ENCODE assay signal across 21 cellular contexts in genomic region chr1:202016717-202017384, GRCh38. TPM values are rescaled to one million over a fixed set of nuclear protein-coding genes. Genes with fewer than 3 reads are reported as not detected.
DNase-seq lines count a peak whose midpoint lies in the region; ATAC-seq and TF ChIP-seq lines count a peak whose summit lies in the region.
"Had no signal": no experiment of that assay in that cellular context is flagged by ENCODE, and none has a peak within 500 bp of the region (broad histone marks: within the 10 kb centered on the region; RNA-seq: fewer than 3 reads in every experiment).

No MANE protein-coding gene starts in this region.

- H2AFZ ChIP-seq in smooth muscle cell (ENCODE audit: low read depth) = no peak overlapping the region

- no peak for TF ChIP-seq POLR2A in Peyer's patch (IDR thresholded peaks at IDR 0.05)

- no peaks in the 10 kb centered on the region for H3F3A ChIP-seq in smooth muscle cell (ENCODE audit: low read depth)

- 93% methylated on average over 6 of the region's 6 CpGs for WGBS in smooth muscle cell (ENCODE audit: low lambda C conversion rate)

- peaks cover 14% of the 10 kb centered on the region for H3K4me1 ChIP-seq in HEK293 (ENCODE audit: control insufficient read depth, insufficient read depth, low read length)
- peaks cover 0 to 4% (median 0%) of the 10 kb centered on the region in 4 donors for H3K4me1 ChIP-seq in Peyer's patch
- peaks cover 8% of the 10 kb centered on the region for H3K4me1 ChIP-seq in lower lobe of right lung
- peaks cover 6% of the 10 kb centered on the region for H3K4me1 ChIP-seq in smooth muscle cell (ENCODE audit: low read depth)
- H3K4me1 ChIP-seq: spleen had no signal

- H3K36me3 ChIP-seq in HEK293 (ENCODE audit: control insufficient read depth in 2 of 2, insufficient read depth in 1 of 2, low read length in 2 of 2) = no peaks in the 10 kb centered on the region
- peaks cover 0 to 40% (median 0%) of the 10 kb centered on the region in 3 donors for H3K36me3 ChIP-seq in Peyer's patch
- peaks cover 27% of the 10 kb centered on the region for H3K36me3 ChIP-seq in lower lobe of right lung
- H3K36me3 ChIP-seq in smooth muscle cell (ENCODE audit: low read depth) = no peaks in the 10 kb centered on the region

- H3K9ac ChIP-seq in smooth muscle cell (ENCODE audit: low read depth) = no peak overlapping the region

- H4K20me1 ChIP-seq in smooth muscle cell (ENCODE audit: low read depth) = no peaks in the 10 kb centered on the region

- H3K9me3 ChIP-seq in HEK293 (ENCODE audit: control insufficient read depth, insufficient read depth, low read depth, low read length) (no peaks in the 10 kb centered on the region), Peyer's patch (no peaks in the 10 kb centered on the region), lower lobe of right lung (no peaks in the 10 kb centered on the region), smooth muscle cell (replicated peaks; ENCODE audit: low read depth) (no peaks in the 10 kb centered on the region)
- H3K9me3 ChIP-seq: spleen, tibial artery had no signal

- intact Hi-C loops in lower lobe of right lung (cut with DNase I) = no loop called here

- H3K79me2 ChIP-seq in smooth muscle cell (ENCODE audit: low read depth) = no peaks in the 10 kb centered on the region

- H3K4me3 ChIP-seq in HEK293 (ENCODE audit: low read depth, low read length) (no peak overlapping the region), Peyer's patch (peak overlapping the region in 2 of 4 donors; percentile 33 to 67), lower lobe of right lung (no peak overlapping the region), smooth muscle cell (peak overlapping the region; percentile 13)
- H3K4me3 ChIP-seq: cardiac muscle cell, spleen, tibial artery had no signal

- no peak for DNase-seq in Peyer's patch
- DNase-seq in lower lobe of right lung = no peak
- no peak for DNase-seq in smooth muscle cell (lab: John Stamatoyannopoulos, UW; ENCODE audit: unreplicated experiment)
- no peak for DNase-seq in mucosa of gallbladder (ENCODE audit: low spot score)
- DNase-seq: activated CD4-positive, CD25-positive, alpha-beta regulatory T cell treated with anti-CD3 and anti-CD28 coated beads, Interleukin-2, amount 50 U/mL, for 72 hours; activated CD8-positive, alpha-beta memory T cell treated with anti-CD3 and anti-CD28 coated beads for 24 hours; activated naive CD4-positive, alpha-beta T cell treated with anti-CD3 and anti-CD28 coated beads for 36 hours; activated T-cell treated with anti-CD3 and anti-CD28 coated beads, Interleukin-2, amount 50 U/mL, for 24 hours; amygdala; head of caudate nucleus; NCI-H2081 treated with DMSO at 0.1 percent for 48 hours; NCI-H524; spleen; stimulated activated CD4-positive, alpha-beta T cell treated with anti-CD3 and anti-CD28 coated beads, Interleukin-4, amount 100 ng/mL, for 24 hours; SW 1271; tibial artery had no signal

- TF ChIP-seq CTCF in HEK293 (tag by site-specific recombination; IDR thresholded peaks at IDR 0.05) (no peak), Peyer's patch (IDR thresholded peaks at IDR 0.05) (no peak), lower lobe of right lung (IDR thresholded peaks at IDR 0.05) (no peak), smooth muscle cell (IDR thresholded peaks at IDR 0.05; ENCODE audit: borderline replicate concordance, insufficient read depth, poor library complexity, severe bottlenecking) (no peak)

- ATAC-seq in lower lobe of right lung (no peak), HG03097 (IDR thresholded peaks at IDR 0.05; ENCODE audit: low FRiP score, unreplicated experiment) (no peak), GM19023 (IDR thresholded peaks at IDR 0.05; ENCODE audit: unreplicated experiment) (no peak), HG02870 (IDR thresholded peaks at IDR 0.05; ENCODE audit: unreplicated experiment) (no peak)

- CTCF ChIA-PET in HEK293 (lab: Yijun Ruan, JAX) = interaction anchor here (0.6 to 2.7 kb wide), 4 partner anchors 10 to 458 kb away, joined by 3 to 13 read pairs (median 4); no protein-coding TSS in a partner anchor

- H3K27me3 ChIP-seq in Peyer's patch (no peaks in the 10 kb centered on the region), lower lobe of right lung (ENCODE audit: low read depth) (no peaks in the 10 kb centered on the region), smooth muscle cell (ENCODE audit: low read depth) (no peaks in the 10 kb centered on the region)
- H3K27me3 ChIP-seq: cardiac muscle cell had no signal

- no peak overlapping the region for H3K27ac ChIP-seq in HEK293 (ENCODE audit: extremely low read depth, low read depth, low read length)
- peak overlapping the region in 3 of 4 donors; percentile 80 to 99 (median 96) for H3K27ac ChIP-seq in Peyer's patch
- H3K27ac ChIP-seq in lower lobe of right lung = peak overlapping the region; percentile 39
- no peak overlapping the region for H3K27ac ChIP-seq in smooth muscle cell (ENCODE audit: low read depth)
- H3K27ac ChIP-seq: cardiac muscle cell, spleen, tibial artery had no signal

- no peak overlapping the region for H3K4me2 ChIP-seq in smooth muscle cell

- POLR2A ChIA-PET in HEK293 (lab: Yijun Ruan, JAX) = interaction anchor here (1.3 to 2.2 kb wide), 2 partner anchors 18 to 89 kb away, joined by 3 to 5 read pairs; no protein-coding TSS in a partner anchor

TF ChIP-seq in HEK293, 187 proteins besides CTCF, POLR2A, EP300 and RAD21 (continues in another document):
- TF ChIP-seq ZNF169 (tag by site-specific recombination; IDR thresholded peaks at IDR 0.05) (no peak), REST (tag by site-specific recombination; IDR thresholded peaks at IDR 0.05) (no peak), HIC1 (tag by site-specific recombination; IDR thresholded peaks at IDR 0.05) (no peak), ZNF670 (tag by site-specific recombination; IDR thresholded peaks at IDR 0.05; ENCODE audit: low read depth) (no peak), KLF1 (tag by site-specific recombination; IDR thresholded peaks at IDR 0.05) (no peak), ZNF114 (tag by site-specific recombination; IDR thresholded peaks at IDR 0.05) (no peak), SALL2 (tag by site-specific recombination; IDR thresholded peaks at IDR 0.05; ENCODE audit: borderline replicate concordance) (no peak), PRDM1 (tag by site-specific recombination; IDR thresholded peaks at IDR 0.05) (peak; percentile 88), SCRT2 (tag by site-specific recombination; IDR thresholded peaks at IDR 0.05) (0 out of 2 replicates have a peak, but pooled peaks have one; percentile 20), ZNF324 (tag by site-specific recombination; IDR thresholded peaks at IDR 0.05) (no peak)

RNA-seq across cellular contexts. Expression of gene ELF3, which starts 6.5 kb away (rescaled TPM):
- total RNA-seq in Peyer's patch (100 to 1,000 TPM; 497 to 741 (median 654) TPM), lower lobe of right lung (74.1 TPM), smooth muscle cell (2.0 and 5.2 TPM in 2 replicates), mucosa of gallbladder (517 TPM)
- polyA plus RNA-seq in smooth muscle cell = 0.96 and 9.6 TPM in 2 replicates

RNA-seq across cellular contexts. Expression of gene RNPEP, which starts 34.4 kb away (rescaled TPM):
- 100 to 1,000 TPM; 165 to 257 (median 204) TPM for total RNA-seq in Peyer's patch
- 73.8 TPM for total RNA-seq in lower lobe of right lung
- total RNA-seq in smooth muscle cell = 50.6 and 53.4 TPM in 2 replicates
- 59.0 and 70.9 TPM in 2 replicates for polyA plus RNA-seq in smooth muscle cell
- total RNA-seq in mucosa of gallbladder = 78.8 TPM

Comparison
In these comparisons a context has a peak if more than half of its experiments do, and no peak if none do; other contexts are left out.
1. H3K27ac ChIP-seq: peak in Peyer's patch (3 of 4) and lower lobe of right lung (single experiment); none in HEK293 (single experiment) and smooth muscle cell (single experiment).
2. RNA of gene ELF3, which starts 6.5 kb away (total RNA-seq): 497 to 741 TPM in Peyer's patch, 517 TPM in mucosa of gallbladder (single experiment) and 74.1 TPM in lower lobe of right lung (single experiment); 2.0 to 5.2 TPM in smooth muscle cell; every median in the first group is over 10 times any median in the second.